In the genomic region with DNA sequence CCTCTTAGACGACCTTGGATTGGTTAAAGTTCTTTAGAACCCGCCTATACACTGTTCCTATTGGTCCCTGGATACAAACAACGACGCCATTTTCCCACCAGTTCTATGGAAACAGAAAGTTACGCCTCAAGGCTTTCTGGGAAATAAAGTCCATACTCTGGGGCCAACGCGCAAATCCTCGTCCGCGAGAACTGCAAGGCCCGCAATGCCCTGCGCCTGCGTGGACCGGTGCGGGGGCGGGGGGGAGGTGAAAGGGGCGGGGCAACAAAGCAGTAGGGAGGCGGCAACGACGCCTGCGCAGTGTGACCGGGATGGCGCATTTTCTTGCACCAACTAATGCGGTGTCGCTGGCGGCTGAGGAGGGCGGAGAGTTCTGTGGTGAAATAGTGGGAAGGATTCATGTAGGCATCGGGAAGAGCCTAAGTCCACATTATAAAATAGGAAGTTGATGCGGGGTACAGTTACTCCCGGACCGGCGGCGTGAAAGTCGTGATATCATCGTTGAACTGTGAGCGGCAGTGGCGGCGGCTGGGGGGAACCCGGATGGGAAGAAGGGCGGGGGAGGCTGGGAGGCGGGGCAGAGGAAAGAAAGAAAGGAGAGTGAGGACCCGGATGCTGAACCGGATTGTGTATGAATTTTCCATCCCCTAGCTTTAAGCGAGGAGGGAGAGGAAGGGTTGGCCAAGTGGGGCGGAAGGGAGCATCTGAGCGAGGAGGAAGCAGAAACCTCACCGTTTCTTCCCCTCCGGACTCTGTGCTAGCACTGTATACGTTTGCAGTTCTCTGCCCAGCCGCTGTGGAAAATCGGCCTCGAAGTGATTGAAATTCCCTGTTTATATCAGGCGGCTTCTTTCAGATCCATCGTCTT, we compare ENCODE assay signal across 1 cellular context.
TF ChIP-seq lines count a peak whose summit lies in the region.

A gene (plus strand): TSS at position 300 of the 868 bp plus-strand sequence. CDS start 6,695 bp downstream, outside the sequence.

TF ChIP-seq in IMR-90, 13 proteins besides CTCF, POLR2A, EP300 and RAD21 (continued from another document):
- TF ChIP-seq, protein P1, sequence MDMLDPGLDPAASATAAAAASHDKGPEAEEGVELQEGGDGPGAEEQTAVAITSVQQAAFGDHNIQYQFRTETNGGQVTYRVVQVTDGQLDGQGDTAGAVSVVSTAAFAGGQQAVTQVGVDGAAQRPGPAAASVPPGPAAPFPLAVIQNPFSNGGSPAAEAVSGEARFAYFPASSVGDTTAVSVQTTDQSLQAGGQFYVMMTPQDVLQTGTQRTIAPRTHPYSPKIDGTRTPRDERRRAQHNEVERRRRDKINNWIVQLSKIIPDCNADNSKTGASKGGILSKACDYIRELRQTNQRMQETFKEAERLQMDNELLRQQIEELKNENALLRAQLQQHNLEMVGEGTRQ (IDR thresholded peaks at IDR 0.05; ENCODE audit: low read depth, low read length), result 0 out of 2 replicates have a peak, but pooled peaks have one; percentile 1
- TF ChIP-seq SMC3 (IDR thresholded peaks at IDR 0.05; ENCODE audit: low read depth, low read length) (no peak; the same call in 1 of the 2 replicates), MAZ (IDR thresholded peaks at IDR 0.05; ENCODE audit: borderline replicate concordance, low read depth, low read length) (peak; percentile 72), RCOR1 (IDR thresholded peaks at IDR 0.05; ENCODE audit: insufficient replicate concordance, low read length) (no peak), FOS (IDR thresholded peaks at IDR 0.05; ENCODE audit: low read depth, low read length) (peak; percentile 21; the same call in 1 of the 2 replicates)
